Comparison of ENCODE assay signal across 29 cellular contexts in genomic region chr2:4256351-4256750, GRCh38.
"Had no signal": no experiment of that assay in that cellular context is flagged by ENCODE, and none has a peak within 500 bp of the region (broad histone marks: within the 10 kb centered on the region; RNA-seq: fewer than 3 reads in every experiment).

No MANE protein-coding gene starts in this region.

- H3K27ac Mint-ChIP-seq: immature natural killer cell; naive thymus-derived CD8-positive, alpha-beta T cell; nephron; stimulated activated naive CD8-positive, alpha-beta T cell treated with anti-CD3 and anti-CD28 coated beads, Interleukin-15, amount 100 ng/mL, for 72 hours; type B pancreatic cell had no signal

- H3K4me1 ChIP-seq: left lung, pancreas, prostate gland, tibial nerve, vagina had no signal

- H3K4me3 Mint-ChIP-seq: immature natural killer cell; naive thymus-derived CD8-positive, alpha-beta T cell; nephron; neural crest cell; stimulated activated naive CD8-positive, alpha-beta T cell treated with anti-CD3 and anti-CD28 coated beads, Interleukin-15, amount 100 ng/mL, for 72 hours; type B pancreatic cell had no signal

- H3K27me3 ChIP-seq: left lung, tibial nerve, vagina had no signal

- H3K9me3 ChIP-seq: left lung, pancreas, prostate gland, tibial nerve, vagina had no signal

- H3K36me3 ChIP-seq: left lung, pancreas, prostate gland, tibial nerve, vagina had no signal

- ATAC-seq: left colon; left lung; mucosa of descending colon; naive thymus-derived CD8-positive, alpha-beta T cell; pancreas; right cardiac atrium; sciatic nerve; stimulated activated naive CD8-positive, alpha-beta T cell treated with anti-CD3 and anti-CD28 coated beads, Interleukin-15, amount 100 ng/mL, for 72 hours had no signal

- H3K9me3 Mint-ChIP-seq: nephron, neural crest cell, type B pancreatic cell had no signal

- H3K4me1 Mint-ChIP-seq: immature natural killer cell; naive thymus-derived CD8-positive, alpha-beta T cell; nephron; neural crest cell; stimulated activated naive CD8-positive, alpha-beta T cell treated with anti-CD3 and anti-CD28 coated beads, Interleukin-15, amount 100 ng/mL, for 72 hours had no signal

- H3K36me3 Mint-ChIP-seq: immature natural killer cell; naive thymus-derived CD8-positive, alpha-beta T cell; type B pancreatic cell had no signal

- H3K27ac ChIP-seq: left lung, pancreas, prostate gland, skin epidermis, tibial nerve, vagina had no signal

- H3K4me3 ChIP-seq: left lung, lung, mucosa of descending colon, pancreas, prostate gland, skin epidermis, tibial nerve, vagina had no signal

- H3K27me3 Mint-ChIP-seq: stimulated activated naive CD8-positive, alpha-beta T cell treated with anti-CD3 and anti-CD28 coated beads, Interleukin-15, amount 100 ng/mL, for 72 hours; type B pancreatic cell had no signal

- DNase-seq: hippocampal formation; immature natural killer cell; kidney; left colon; left lung; midbrain; mucosa of descending colon; naive thymus-derived CD8-positive, alpha-beta T cell; nucleus accumbens; pancreas; posterior cingulate gyrus; retina; right cardiac atrium; stimulated activated CD4-positive, alpha-beta T cell treated with anti-CD3 and anti-CD28 coated beads, Interleukin-12 subunit alpha, Interleukin-12 subunit beta, amount 100 ng/mL, for 4 hours; stimulated activated CD4-positive, alpha-beta T cell treated with anti-CD3 and anti-CD28 coated beads, Interleukin-15, amount 100 ng/mL, for 24 hours; stimulated activated CD4-positive, alpha-beta T cell treated with anti-CD3 and anti-CD28 coated beads, Interleukin-2, amount 100 ng/mL, for 24 hours; stimulated activated CD4-positive, alpha-beta T cell treated with anti-CD3 and anti-CD28 coated beads, Interleukin-4, amount 100 ng/mL, for 1 hour; stimulated activated naive CD4-positive, alpha-beta T cell treated with Interleukin-2 at 50 U/mL for 16 hours; stimulated activated naive CD8-positive, alpha-beta T cell treated with anti-CD3 and anti-CD28 coated beads, Interleukin-15, amount 100 ng/mL, for 72 hours; substantia nigra had no signal
